In the genomic region with DNA sequence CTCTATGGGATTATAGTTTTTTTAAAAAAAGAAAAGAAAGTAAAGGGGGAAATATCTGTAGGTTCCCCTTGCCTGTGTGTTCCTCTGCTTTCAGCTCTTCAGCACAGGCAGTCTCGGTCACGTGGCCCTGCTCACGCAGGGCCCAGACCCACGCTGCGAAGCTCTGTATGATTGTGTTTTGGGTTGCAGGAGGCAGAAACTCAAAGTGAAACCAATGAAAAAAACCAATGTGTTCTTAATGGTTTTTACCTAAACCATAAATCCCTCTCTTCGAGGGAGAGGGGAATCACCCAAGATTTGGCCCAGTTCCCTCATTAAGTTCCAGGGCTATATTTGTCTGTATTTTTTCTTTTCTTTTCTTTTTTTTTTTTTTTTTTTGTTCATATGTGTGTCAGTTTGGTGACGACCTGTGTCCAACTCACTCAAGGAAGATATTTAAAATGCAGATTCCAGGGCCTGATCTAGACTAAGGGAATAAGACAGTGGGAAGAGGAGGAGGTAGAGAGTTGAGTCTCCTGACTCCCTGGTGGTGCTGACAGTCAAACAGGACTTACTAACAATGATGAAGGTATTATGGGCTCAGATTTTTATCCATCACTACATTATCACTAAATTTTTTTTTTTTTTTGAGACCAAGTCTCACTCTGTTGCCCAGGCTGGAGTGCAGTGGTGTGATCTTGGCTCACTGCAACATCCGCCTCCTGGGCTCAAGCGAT, we compare ENCODE assay signal across 7 cellular contexts. TPM values are rescaled to one million over a fixed set of nuclear protein-coding genes. Genes with fewer than 3 reads are reported as not detected.
DNase-seq lines count a peak whose midpoint lies in the region; ATAC-seq and TF ChIP-seq lines count a peak whose summit lies in the region.

No MANE protein-coding gene starts in this region.

- ATAC-seq in GM19463 (IDR thresholded peaks at IDR 0.05; ENCODE audit: unreplicated experiment) (peak; percentile 100), HG03354 (IDR thresholded peaks at IDR 0.05; ENCODE audit: poor library complexity, severe bottlenecking, unreplicated experiment) (peak; percentile 96), natural killer cell (peak; percentile 82 to 83 (median 82))

- peak overlapping the region; percentile 51 to 59 for H3K27ac Mint-ChIP-seq in natural killer cell

- H3K9me3 Mint-ChIP-seq in natural killer cell, result no peaks in the 10 kb centered on the region

- no peaks in the 10 kb centered on the region for H3K27me3 Mint-ChIP-seq in natural killer cell (ENCODE audit: low read depth in 2 of 2)

- no peak for TF ChIP-seq CTCF in natural killer cell (IDR thresholded peaks at IDR 0.05)

- DNase-seq in activated T-cell treated with anti-CD3 and anti-CD28 coated beads for 48 hours (ENCODE audit: low read depth) (peak; percentile 64), natural killer cell (no peak), OCI-M2 (lab: John Stamatoyannopoulos, UW; ENCODE audit: unreplicated experiment) (no peak), GDM1 (lab: John Stamatoyannopoulos, UW) (no peak), DMS53 treated with DMSO at 0.1 percent for 48 hours (lab: John Stamatoyannopoulos, UW; ENCODE audit: unreplicated experiment) (no peak)

- H3K4me1 Mint-ChIP-seq in natural killer cell, result peaks cover 19 to 20% of the 10 kb centered on the region in 2 donors

- intact Hi-C loops in natural killer cell (cut with micrococcal nuclease), result no loop called here

- no peaks in the 10 kb centered on the region for H3K36me3 Mint-ChIP-seq in natural killer cell

- peak overlapping the region; percentile 50 for H3K4me3 Mint-ChIP-seq in natural killer cell

RNA-seq across cellular contexts. Expression of a gene that starts 33.8 kb away (rescaled TPM):
- total RNA-seq in natural killer cell, result 10 to 100 TPM; 42.2 to 51.8 (median 44.0) TPM
